ENCODE assay signal across 8 cellular contexts in genomic region chr19:18683109-18683954, GRCh38. TPM values are rescaled to one million over a fixed set of nuclear protein-coding genes. Genes with fewer than 3 reads are reported as not detected.
DNase-seq lines count a peak whose midpoint lies in the region; ATAC-seq, FAIRE-seq and TF ChIP-seq lines count a peak whose summit lies in the region.

A gene with protein sequence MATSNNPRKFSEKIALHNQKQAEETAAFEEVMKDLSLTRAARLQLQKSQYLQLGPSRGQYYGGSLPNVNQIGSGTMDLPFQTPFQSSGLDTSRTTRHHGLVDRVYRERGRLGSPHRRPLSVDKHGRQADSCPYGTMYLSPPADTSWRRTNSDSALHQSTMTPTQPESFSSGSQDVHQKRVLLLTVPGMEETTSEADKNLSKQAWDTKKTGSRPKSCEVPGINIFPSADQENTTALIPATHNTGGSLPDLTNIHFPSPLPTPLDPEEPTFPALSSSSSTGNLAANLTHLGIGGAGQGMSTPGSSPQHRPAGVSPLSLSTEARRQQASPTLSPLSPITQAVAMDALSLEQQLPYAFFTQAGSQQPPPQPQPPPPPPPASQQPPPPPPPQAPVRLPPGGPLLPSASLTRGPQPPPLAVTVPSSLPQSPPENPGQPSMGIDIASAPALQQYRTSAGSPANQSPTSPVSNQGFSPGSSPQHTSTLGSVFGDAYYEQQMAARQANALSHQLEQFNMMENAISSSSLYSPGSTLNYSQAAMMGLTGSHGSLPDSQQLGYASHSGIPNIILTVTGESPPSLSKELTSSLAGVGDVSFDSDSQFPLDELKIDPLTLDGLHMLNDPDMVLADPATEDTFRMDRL (plus strand): TSS chr19:18683680. CDS start chr19:18683703, 23 bp downstream.

- DNase-seq in AG08395 (ENCODE audit: low spot score) = peak; percentile 100
- DNase-seq in NCI-H526 treated with DMSO at 0.1 percent for 48 hours (lab: John Stamatoyannopoulos, UW) = peak; percentile 28
- peak; percentile 95 for DNase-seq in activated CD4-positive, alpha-beta T cell treated with anti-CD3 and anti-CD28 coated beads, Interleukin-2, amount 50 U/mL, for 1 hour
- peak; percentile 66 for DNase-seq in HepG2 (ENCODE audit: low spot score)
- peak; percentile 91 for DNase-seq in stimulated activated CD4-positive, alpha-beta T cell treated with anti-CD3 and anti-CD28 coated beads, Interleukin-2, amount 100 ng/mL, for 4 hours (ENCODE audit: low read depth)

- H4K20me1 ChIP-seq in HepG2 (ENCODE audit: insufficient read depth, low read length) = no peaks in the 10 kb centered on the region; the same call in 1 of the 2 replicates

- H3K4me1 ChIP-seq in HepG2 (ENCODE audit: insufficient read depth, low read length) = peaks cover 42% of the 10 kb centered on the region

- CTCF ChIA-PET in HepG2 (lab: Yijun Ruan, JAX; ENCODE audit: low intra/inter-chr PET ratio, low total read pairs) = no interaction called here

- H3K9me3 ChIP-seq in HepG2 (ENCODE audit: low read length) = no peaks in the 10 kb centered on the region

- H3K4me2 ChIP-seq in HepG2 (ENCODE audit: low read depth, low read length) = peak within 1 kb of the TSS; percentile 100

- POLR2A ChIA-PET in HepG2 (lab: Yijun Ruan, JAX) = interaction anchor here (1.0 to 1.1 kb wide), 2 partner anchors 57 to 58 kb away, joined by 3 to 4 read pairs; no protein-coding TSS in a partner anchor

- H3K27ac ChIP-seq in HepG2 (ENCODE audit: extremely low read length, insufficient read depth, low read length) = peak within 1 kb of the TSS; percentile 74

- no peaks in the 10 kb centered on the region for H3K27me3 Mint-ChIP-seq in dendritic cell treated with granulocyte-macrophage colony-stimulating factor and Interleukin-4, amounts not matched to agents 40 ng/mL and 50 ng/mL, for 4 days

- no peak within 1 kb of the TSS for H2AFZ ChIP-seq in HepG2 (ENCODE audit: low read length)

- no peaks in the 10 kb centered on the region for H3K36me3 ChIP-seq in HepG2 (replicated peaks in 1 of 2; ENCODE audit: control insufficient read depth in 1 of 2, insufficient read depth in 2 of 2, low read length in 2 of 2)

- TF ChIP-seq POLR2A in HepG2 (IDR thresholded peaks at IDR 0.05; ENCODE audit: insufficient read depth in 1 of 2, low read depth in 2 of 2, low read length in 2 of 2) = peak; percentile 80

- peak within 1 kb of the TSS; percentile 89 for H3K4me3 Mint-ChIP-seq in dendritic cell treated with granulocyte-macrophage colony-stimulating factor and Interleukin-4, amounts not matched to agents 40 ng/mL and 50 ng/mL, for 4 days

- intact Hi-C loops in dendritic cell treated with granulocyte-macrophage colony-stimulating factor and Interleukin-4, amounts not matched to agents 40 ng/mL and 50 ng/mL, for 4 days (cut with micrococcal nuclease) = loop anchor here (2.0 kb wide), 1 partner anchor 47 kb away; the partner anchor contains the start of gene KLHL26
- intact Hi-C loops in HepG2 (cut with micrococcal nuclease; ENCODE audit: unreplicated experiment) = loop anchor here (10.0 kb wide), 1 partner anchor 51 kb away; no protein-coding TSS in a partner anchor

- BruUV-seq in HepG2 (replicated peaks; lab: Mats Ljungman, UMichigan) = TSS peak; percentile 42

- in situ Hi-C loops in HepG2 (cut with HindIII; ENCODE audit: extremely low pct_ligation_motif_present, low pct_unique_long_range_greater_than_20kb) = no loop called here

- peak within 1 kb of the TSS; percentile 77 to 89 (median 86) for H3K4me3 ChIP-seq in HepG2 (replicated peaks in 1 of 3; ENCODE audit: insufficient read depth in 1 of 3, low read depth in 2 of 3, low read length in 3 of 3)

- 2% methylated on average over 22 of the region's 93 CpGs for WGBS in HepG2 (ENCODE audit: low lambda C conversion rate)

- peak; percentile 43 for TF ChIP-seq CTCF in HepG2 (CRISPR knock-in tag; IDR thresholded peaks at IDR 0.05)

- H3K27ac Mint-ChIP-seq in dendritic cell treated with granulocyte-macrophage colony-stimulating factor and Interleukin-4, amounts not matched to agents 40 ng/mL and 50 ng/mL, for 4 days = peak within 1 kb of the TSS; percentile 90

- H3K27me3 ChIP-seq in HepG2 (ENCODE audit: control insufficient read depth in 1 of 2, insufficient read depth in 2 of 2, low read length in 2 of 2) = no peaks in the 10 kb centered on the region; a peak in 1 of 5 replicates

- no peaks in the 10 kb centered on the region for H3K9me3 Mint-ChIP-seq in dendritic cell treated with granulocyte-macrophage colony-stimulating factor and Interleukin-4, amounts not matched to agents 40 ng/mL and 50 ng/mL, for 4 days

- no peak for TF ChIP-seq RAD21 in HepG2 (CRISPR knock-in tag; IDR thresholded peaks at IDR 0.05)

- H3K36me3 Mint-ChIP-seq in dendritic cell treated with granulocyte-macrophage colony-stimulating factor and Interleukin-4, amounts not matched to agents 40 ng/mL and 50 ng/mL, for 4 days (ENCODE audit: low read depth) = peaks cover 6% of the 10 kb centered on the region

- peaks cover 68% of the 10 kb centered on the region for H3K4me1 Mint-ChIP-seq in dendritic cell treated with granulocyte-macrophage colony-stimulating factor and Interleukin-4, amounts not matched to agents 40 ng/mL and 50 ng/mL, for 4 days (ENCODE audit: low read depth)

- TF ChIP-seq EP300 in HepG2 (IDR thresholded peaks at IDR 0.05; ENCODE audit: low read depth in 2 of 2, low read length in 2 of 2) (no peak), HepG2 (CRISPR knock-in tag; IDR thresholded peaks at IDR 0.05; ENCODE audit: borderline replicate concordance) (0 out of 2 replicates have a peak, but pooled peaks have one; percentile 16)

- peak; percentile 75 for ATAC-seq in GM19025 (IDR thresholded peaks at IDR 0.05; ENCODE audit: low read depth, unreplicated experiment)
- peak; percentile 73 for ATAC-seq in HG03442 (IDR thresholded peaks at IDR 0.05; ENCODE audit: unreplicated experiment)
- peak; percentile 75 for ATAC-seq in HepG2

- no peak for FAIRE-seq in HepG2 (lab: Jason Lieb, UNC)

- H3K79me2 ChIP-seq in HepG2 (ENCODE audit: insufficient read depth, low read length) = peaks cover 38% of the 10 kb centered on the region

- peak within 1 kb of the TSS; percentile 79 for H3K9ac ChIP-seq in HepG2 (ENCODE audit: insufficient read depth, low read depth, low read length)

TF ChIP-seq in HepG2, 621 proteins besides CTCF, POLR2A, EP300 and RAD21 (continues in another document):
- TF ChIP-seq SIN3B (IDR thresholded peaks at IDR 0.05; ENCODE audit: low read length) (no peak), ZNF510 (CRISPR knock-in tag; IDR thresholded peaks at IDR 0.05; ENCODE audit: low read depth) (no peak)
- TF ChIP-seq, protein P1, sequence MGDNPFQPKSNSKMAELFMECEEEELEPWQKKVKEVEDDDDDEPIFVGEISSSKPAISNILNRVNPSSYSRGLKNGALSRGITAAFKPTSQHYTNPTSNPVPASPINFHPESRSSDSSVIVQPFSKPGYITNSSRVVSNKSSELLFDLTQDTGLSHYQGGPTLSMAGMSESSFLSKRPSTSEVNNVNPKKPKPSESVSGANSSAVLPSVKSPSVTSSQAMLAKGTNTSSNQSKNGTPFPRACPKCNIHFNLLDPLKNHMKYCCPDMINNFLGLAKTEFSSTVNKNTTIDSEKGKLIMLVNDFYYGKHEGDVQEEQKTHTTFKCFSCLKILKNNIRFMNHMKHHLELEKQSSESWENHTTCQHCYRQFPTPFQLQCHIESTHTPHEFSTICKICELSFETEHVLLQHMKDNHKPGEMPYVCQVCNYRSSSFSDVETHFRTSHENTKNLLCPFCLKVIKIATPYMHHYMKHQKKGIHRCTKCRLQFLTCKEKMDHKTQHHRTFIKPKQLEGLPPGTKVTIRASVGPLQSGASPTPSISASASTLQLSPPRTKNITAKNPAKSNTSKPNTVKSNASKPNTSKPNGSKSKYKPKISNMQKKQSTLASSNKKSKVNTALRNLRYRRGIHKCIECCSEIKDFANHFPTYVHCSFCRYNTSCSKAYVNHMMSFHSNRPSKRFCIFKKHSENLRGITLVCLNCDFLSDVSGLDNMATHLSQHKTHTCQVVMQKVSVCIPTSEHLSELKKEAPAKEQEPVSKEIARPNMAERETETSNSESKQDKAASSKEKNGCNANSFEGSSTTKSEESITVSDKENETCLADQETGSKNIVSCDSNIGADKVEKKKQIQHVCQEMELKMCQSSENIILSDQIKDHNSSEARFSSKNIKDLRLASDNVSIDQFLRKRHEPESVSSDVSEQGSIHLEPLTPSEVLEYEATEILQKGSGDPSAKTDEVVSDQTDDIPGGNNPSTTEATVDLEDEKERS (CRISPR knock-in tag; IDR thresholded peaks at IDR 0.05) = peak; percentile 52; the same call in 1 of the 2 replicates

RNA-seq across cellular contexts. Expression of the gene that starts here (rescaled TPM):
- total RNA-seq in HepG2 (2016; rRNA removed; fragmentation: Illumina TruSeq; extraction: Trizol) = 1.3 and 2.0 TPM in 2 replicates
- total RNA-seq in HepG2 (2016; cell fraction: cytosol; rRNA removed; fragmentation: Illumina TruSeq; extraction: Trizol; ENCODE audit: low read depth) = 1.1 and 1.4 TPM in 2 replicates
- total RNA-seq in HepG2 (2016; cell fraction: insoluble cytoplasmic fraction; rRNA removed; fragmentation: Illumina TruSeq; extraction: Trizol) = 1.7 and 2.3 TPM in 2 replicates
- total RNA-seq in HepG2 (2016; cell fraction: membrane; rRNA removed; fragmentation: Illumina TruSeq; extraction: Trizol) = 2.2 TPM in 2 replicates
- total RNA-seq in HepG2 (2016; cell fraction: nucleus; rRNA removed; fragmentation: Illumina TruSeq; extraction: Trizol) = 3.1 and 3.5 TPM in 2 replicates
- polyA plus RNA-seq in HepG2 (2011; rRNA removed) = 2.7 and 3.2 TPM in 2 replicates
- polyA plus RNA-seq in HepG2 (2011; cell fraction: cytosol; rRNA removed) = 0.50 and 0.95 TPM in 2 replicates
- 31.6 and 41.4 TPM in 2 replicates for polyA plus RNA-seq in HepG2 (2011; cell fraction: nucleus; rRNA removed)
- polyA plus RNA-seq in HepG2 (2012) = 6.5 and 6.6 TPM in 2 replicates
- polyA plus RNA-seq in HepG2 (2016; cell fraction: cytosol; fragmentation: Illumina TruSeq; extraction: Trizol; ENCODE audit: low read depth) = 2.6 and 2.8 TPM in 2 replicates
- 5.0 and 6.1 TPM in 2 replicates for polyA plus RNA-seq in HepG2 (2016; cell fraction: insoluble cytoplasmic fraction; fragmentation: Illumina TruSeq; extraction: Trizol; ENCODE audit: low read depth)
- polyA plus RNA-seq in HepG2 (2016; cell fraction: membrane; fragmentation: Illumina TruSeq; extraction: Trizol; ENCODE audit: low read depth) = 4.2 TPM in 2 replicates
- polyA plus RNA-seq in HepG2 (2016; cell fraction: nucleus; fragmentation: Illumina TruSeq; extraction: Trizol; ENCODE audit: insufficient read depth, low read depth) = 17.9 and 20.5 TPM in 2 replicates
- polyA minus RNA-seq in HepG2 (2011; rRNA and poly(A)+ RNA removed; ENCODE audit: low replicate concordance) = 1.4 and 2.3 TPM in 2 replicates
- 2.1 and 2.7 TPM in 2 replicates for polyA minus RNA-seq in HepG2 (2011; cell fraction: cytosol; rRNA and poly(A)+ RNA removed)
- 5.2 and 5.5 TPM in 2 replicates for polyA minus RNA-seq in HepG2 (2011; cell fraction: nucleus; rRNA and poly(A)+ RNA removed)

Comparison
In these comparisons a context has a peak if more than half of its experiments do, and no peak if none do; other contexts are left out.
1. Peak in every context shown above with its lines: DNase-seq, ATAC-seq, H3K4me3 ChIP-seq and H3K27ac ChIP-seq.
2. DNase-seq: peak in every context shown above with its lines; median percentile 100 in AG08395; 95 in activated CD4-positive, alpha-beta T cell treated with anti-CD3 and anti-CD28 coated beads, Interleukin-2, amount 50 U/mL, for 1 hour; 91 in stimulated activated CD4-positive, alpha-beta T cell treated with anti-CD3 and anti-CD28 coated beads, Interleukin-2, amount 100 ng/mL, for 4 hours; 66 in HepG2; 28 in NCI-H526 treated with DMSO at 0.1 percent for 48 hours.